35 cellular contexts compared by ENCODE assay signal in genomic region chr18:27312853-27313252, GRCh38.
"Had no signal": no experiment of that assay in that cellular context is flagged by ENCODE, and none has a peak within 500 bp of the region (broad histone marks: within the 10 kb centered on the region; RNA-seq: fewer than 3 reads in every experiment).

No MANE protein-coding gene starts in this region.

- H3K36me3 ChIP-seq: MG63 had no signal

- DNase-seq: Karpas-422, Kasumi-1, MG63, MM.1S, MV-4-11, NCI-H1048, NCI-H1092, NCI-H1092 treated with DMSO at 0.1 percent for 48 hours, NCI-H1105, NCI-H1105 treated with DMSO at 0.1 percent for 48 hours, NCI-H1417, NCI-H1417 treated with DMSO at 0.1 percent for 48 hours, NCI-H1436, NCI-H1436 treated with DMSO at 0.1 percent for 48 hours, NCI-H146, NCI-H1694, NCI-H1694 treated with DMSO at 0.1 percent for 48 hours, NCI-H187, NCI-H187 treated with DMSO at 0.1 percent for 48 hours, NCI-H1930, NCI-H2029, NCI-H2029 treated with DMSO at 0.1 percent for 48 hours, NCI-H2081, NCI-H2081 treated with DMSO at 0.1 percent for 48 hours, NCI-H2107, NCI-H2171, NCI-H2171 treated with DMSO at 0.1 percent for 48 hours, NCI-H2227 treated with DMSO at 0.1 percent for 48 hours, NCI-H226, NCI-H345, NCI-H446, NCI-H446 treated with DMSO at 0.1 percent for 48 hours, NCI-H510A, NCI-H510A treated with DMSO at 0.1 percent for 48 hours, NCI-H524 had no signal

- H3K4me3 ChIP-seq: MG63 had no signal

- H3K27me3 ChIP-seq: MG63 had no signal
